ENCODE assay signal across 8 cellular contexts in the genomic region with DNA sequence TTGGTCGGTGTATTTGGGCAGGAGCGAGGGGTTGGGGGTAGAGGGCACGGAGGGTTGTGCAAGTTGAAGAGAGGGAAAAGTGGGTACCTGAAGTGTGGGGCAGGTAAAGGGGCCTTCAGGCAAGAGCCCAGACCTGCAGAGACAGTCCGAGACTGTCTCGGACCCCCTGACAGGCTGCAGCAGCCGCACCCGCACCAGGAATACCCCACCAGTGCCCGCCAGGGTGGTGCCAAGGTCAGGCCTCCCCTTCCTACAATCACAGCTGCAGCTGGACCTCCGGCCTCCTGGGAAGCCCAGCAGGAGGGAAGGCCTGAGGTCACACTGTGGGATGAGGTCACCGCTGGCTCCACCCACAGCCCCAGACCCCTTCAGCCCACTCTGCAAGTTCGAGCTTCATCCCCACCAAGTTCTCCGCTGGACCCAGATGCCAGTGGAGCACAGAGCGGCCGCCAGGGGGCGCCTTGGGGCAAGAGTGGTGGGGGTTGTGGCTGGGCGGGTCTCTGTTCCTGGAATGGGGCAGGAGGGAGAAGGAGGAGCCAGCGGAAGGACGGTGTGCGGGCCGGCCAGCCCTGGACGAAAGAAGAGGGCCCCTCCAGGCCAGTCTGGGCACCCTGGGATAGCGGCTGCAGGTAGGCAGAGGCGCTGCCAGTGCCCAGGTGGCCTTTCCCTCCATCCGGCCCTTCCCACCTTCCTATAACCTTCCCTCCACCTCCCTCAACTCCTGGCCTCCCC. TPM values are rescaled to one million over a fixed set of nuclear protein-coding genes. Genes with fewer than 3 reads are reported as not detected.
DNase-seq lines count a peak whose midpoint lies in the region; ATAC-seq, FAIRE-seq and TF ChIP-seq lines count a peak whose summit lies in the region.

A gene (plus strand): TSS at position 539 of the 732 bp plus-strand sequence. CDS start 452 bp downstream, outside the sequence.

- DNase-seq in BE2C: peak; percentile 93
- DNase-seq in NCI-H2171 (lab: John Stamatoyannopoulos, UW): peak; percentile 66
- DNase-seq in activated B cell treated with CpG ODN at 0.5 μM for 24 hours: peak; percentile 80
- DNase-seq in cardiac fibroblast (ENCODE audit: low read depth in 2 of 2): peak; percentile 82 to 86
- DNase-seq in keratinocyte (ENCODE audit: low read depth, low spot score): no peak
- DNase-seq in stimulated activated CD4-positive, alpha-beta T cell treated with anti-CD3 and anti-CD28 coated beads, Interleukin-12 subunit alpha, Interleukin-12 subunit beta, amount 100 ng/mL, for 48 hours (ENCODE audit: low read depth in 2 of 3, low spot score in 1 of 3): peak; percentile 66 to 85 (median 78)

- no peaks in the 10 kb centered on the region for H3K4me1 Mint-ChIP-seq in activated B cell treated with CpG ODN at 0.5 μM for 24 hours

- CTCF ChIA-PET in activated B cell treated with CpG ODN at 0.5 μM for 24 hours (lab: Charles Lee): interaction anchor here (0.6 to 4.6 kb wide), 17 partner anchors 9 to 883 kb away, joined by 3 to 36 read pairs (median 4); a partner anchor contains a TSS

- dilution Hi-C loops in keratinocyte (cut with MboI; ENCODE audit: extremely low pct_ligation_motif_present, low sequenced_read_pairs): no loop called here

- H3K36me3 Mint-ChIP-seq in activated B cell treated with CpG ODN at 0.5 μM for 24 hours (ENCODE audit: low read depth): peaks cover 43% of the 10 kb centered on the region

- no peak within 1 kb of the TSS for H3K27ac ChIP-seq in keratinocyte (ENCODE audit: control insufficient read depth, insufficient read depth, low read length)

- H3K27me3 ChIP-seq in BE2C (no peaks in the 10 kb centered on the region), keratinocyte (ENCODE audit: control insufficient read depth, extremely low read depth, insufficient read depth, low read length) (no peaks in the 10 kb centered on the region)

- H3K9me3 Mint-ChIP-seq in activated B cell treated with CpG ODN at 0.5 μM for 24 hours: no peaks in the 10 kb centered on the region

- H3K27ac Mint-ChIP-seq in activated B cell treated with CpG ODN at 0.5 μM for 24 hours: no peak within 1 kb of the TSS

- peak within 1 kb of the TSS; percentile 23 for H2AFZ ChIP-seq in keratinocyte (ENCODE audit: control insufficient read depth, low read length)

- no peaks in the 10 kb centered on the region for H3K27me3 Mint-ChIP-seq in activated B cell treated with CpG ODN at 0.5 μM for 24 hours

- H3K9me3 ChIP-seq in BE2C (no peaks in the 10 kb centered on the region), keratinocyte (ENCODE audit: control insufficient read depth, low read depth, low read length) (no peaks in the 10 kb centered on the region)

- H3K4me1 ChIP-seq in BE2C: no peaks in the 10 kb centered on the region
- peaks cover 15% of the 10 kb centered on the region for H3K4me1 ChIP-seq in keratinocyte (ENCODE audit: control insufficient read depth, extremely low read depth, insufficient read depth, low read length)

- ATAC-seq in GM21529 (IDR thresholded peaks at IDR 0.05; ENCODE audit: unreplicated experiment) (peak; percentile 57), activated B cell treated with CpG ODN at 0.5 μM for 24 hours (ENCODE audit: low read depth) (peak; percentile 85), HG03442 (IDR thresholded peaks at IDR 0.05; ENCODE audit: unreplicated experiment) (no peak)

- TF ChIP-seq CTCF in BE2C (IDR thresholded peaks at IDR 0.05; ENCODE audit: low read depth, low read length) (peak; percentile 92), activated B cell treated with CpG ODN at 0.5 μM for 24 hours (IDR thresholded peaks at IDR 0.05) (peak; percentile 80), cardiac fibroblast (IDR thresholded peaks at IDR 0.05; ENCODE audit: low read depth, low read length) (peak; percentile 97), keratinocyte (optimal IDR thresholded peaks at IDR 0.05 in 1 of 3, IDR thresholded peaks at IDR 0.05 in 1 of 3, conservative IDR thresholded peaks at IDR 0.05 in 1 of 3; ENCODE audit: extremely low read depth in 1 of 3, insufficient read depth in 2 of 3, low read length in 3 of 3) (peak; percentile 57 to 93 (median 86))

- no peak within 1 kb of the TSS for H3K9ac ChIP-seq in keratinocyte (ENCODE audit: control insufficient read depth, extremely low read depth, insufficient read depth, low read length)

- H3K9me1 ChIP-seq in keratinocyte (ENCODE audit: control insufficient read depth, extremely low read depth, insufficient read depth, low read length): no peaks in the 10 kb centered on the region

- intact Hi-C loops in activated B cell treated with CpG ODN at 0.5 μM for 24 hours (cut with micrococcal nuclease): loop anchor here (1.0 kb wide), 6 partner anchors 111 to 883 kb away; no protein-coding TSS in a partner anchor

- POLR2A ChIA-PET in activated B cell treated with CpG ODN at 0.5 μM for 24 hours (lab: Charles Lee): interaction anchor here (0.5 to 2.1 kb wide), 7 partner anchors 10 to 885 kb away, joined by 3 to 7 read pairs (median 4); a partner anchor contains a TSS

- H3K4me2 ChIP-seq in keratinocyte (ENCODE audit: control insufficient read depth, extremely low read depth, insufficient read depth, low read depth, low read length): peak within 1 kb of the TSS; percentile 66

- H3K4me3 ChIP-seq in BE2C (ENCODE audit: low read depth, low read length): no peak within 1 kb of the TSS
- H3K4me3 ChIP-seq in cardiac fibroblast (replicated peaks in 1 of 2; ENCODE audit: low read depth in 2 of 2, low read length in 2 of 2): peak within 1 kb of the TSS; percentile 41 to 42
- peak within 1 kb of the TSS in 2 of 3 experiments; percentile 5 to 37 for H3K4me3 ChIP-seq in keratinocyte (ENCODE audit: control insufficient read depth in 2 of 3, extremely low read depth in 1 of 3, insufficient read depth in 2 of 3, low read depth in 1 of 3, low read length in 3 of 3)

- no peak for FAIRE-seq in keratinocyte (lab: Jason Lieb, UNC)

- peaks cover 29% of the 10 kb centered on the region for H3K36me3 ChIP-seq in BE2C
- H3K36me3 ChIP-seq in keratinocyte (ENCODE audit: control insufficient read depth in 2 of 2, extremely low read depth in 1 of 2, insufficient read depth in 2 of 2, low read length in 2 of 2): peaks cover 10 to 14% of the 10 kb centered on the region in 2 experiments

- H3K4me3 Mint-ChIP-seq in activated B cell treated with CpG ODN at 0.5 μM for 24 hours: no peak within 1 kb of the TSS

- no peaks in the 10 kb centered on the region for H4K20me1 ChIP-seq in keratinocyte (ENCODE audit: control insufficient read depth, extremely low read depth, insufficient read depth, low read length)

- H3K79me2 ChIP-seq in keratinocyte (ENCODE audit: control insufficient read depth, insufficient read depth, low read length): no peaks in the 10 kb centered on the region

RNA-seq across cellular contexts. Expression of the gene that starts here (rescaled TPM):
- 1.3 TPM for polyA plus RNA-seq in BE2C (2012; ENCODE audit: insufficient read depth, insufficient read length, low read depth)
- total RNA-seq in activated B cell treated with CpG ODN at 0.5 μM for 24 hours: 1.3 and 1.6 TPM in 2 replicates
- polyA plus RNA-seq in keratinocyte: 2.0 to 3.5 TPM (median 2.4 TPM) in 3 replicates
- 1.6 TPM for polyA plus RNA-seq in keratinocyte (2011; ENCODE audit: low read depth)
- polyA plus RNA-seq in keratinocyte (2011; cell fraction: cytosol; rRNA removed): 1.6 and 2.9 TPM in 2 replicates
- 3.9 and 4.7 TPM in 2 replicates for polyA plus RNA-seq in keratinocyte (2011; cell fraction: nucleus; rRNA removed)
- polyA plus RNA-seq in keratinocyte (2012; ENCODE audit: low replicate concordance): 2.1 and 6.1 TPM in 2 replicates
- 2.4 to 3.8 TPM (median 2.4 TPM) in 3 replicates for polyA minus RNA-seq in keratinocyte
- polyA minus RNA-seq in keratinocyte (2011; cell fraction: cytosol; rRNA and poly(A)+ RNA removed): 3.5 TPM
- 1.8 and 2.1 TPM in 2 replicates for polyA minus RNA-seq in keratinocyte (2011; cell fraction: nucleus; rRNA and poly(A)+ RNA removed)
